In genomic region chr16:85437161-85438052, GRCh38 we compare ENCODE assay signal across 11 cellular contexts.
DNase-seq lines count a peak whose midpoint lies in the region; ATAC-seq and TF ChIP-seq lines count a peak whose summit lies in the region.
"Had no signal": no experiment of that assay in that cellular context is flagged by ENCODE, and none has a peak within 500 bp of the region (broad histone marks: within the 10 kb centered on the region; RNA-seq: fewer than 3 reads in every experiment).

No MANE protein-coding gene starts in this region.

- DNase-seq in T47D (ENCODE audit: low read depth in 1 of 2, low spot score in 1 of 2) (peak; percentile 90 to 95), MCF 10A (ENCODE audit: unreplicated experiment) (no peak), WTC11 (ENCODE audit: low spot score) (no peak), lower lobe of right lung (peak; percentile 76), uterus (peak; percentile 77), SK-N-SH (no peak)
- DNase-seq in stimulated activated naive CD4-positive, alpha-beta T cell treated with Interleukin-2 at 50 U/mL for 16 hours (lab: John Stamatoyannopoulos, UW): no peak
- DNase-seq: dermis blood vessel endothelial cell had no signal

- no peaks in the 10 kb centered on the region for H3K4me1 Mint-ChIP-seq in MCF 10A (ENCODE audit: insufficient read depth, unreplicated experiment)
- H3K4me1 Mint-ChIP-seq in WTC11: peaks cover 39% of the 10 kb centered on the region

- TF ChIP-seq EP300 in SK-N-SH (IDR thresholded peaks at IDR 0.05; ENCODE audit: borderline replicate concordance in 1 of 2, low read depth in 1 of 2, low read length in 1 of 2): no peak

- no peak overlapping the region for H3K4me2 ChIP-seq in SK-N-SH

- no peaks in the 10 kb centered on the region for H3K79me2 ChIP-seq in SK-N-SH (ENCODE audit: insufficient read depth)
- H3K79me2 ChIP-seq: parathyroid adenoma had no signal

- no peaks in the 10 kb centered on the region for H3K36me3 ChIP-seq in lower lobe of right lung
- H3K36me3 ChIP-seq in uterus: no peaks in the 10 kb centered on the region
- no peaks in the 10 kb centered on the region for H3K36me3 ChIP-seq in SK-N-SH (replicated peaks in 1 of 2; ENCODE audit: control insufficient read depth in 1 of 2, insufficient read depth in 2 of 2, low read length in 1 of 2)

- POLR2A ChIA-PET in MCF 10A (lab: Yijun Ruan, JAX) (interaction anchor here (0.8 kb wide), 1 partner anchor 43 kb away, joined by 3 read pairs; no protein-coding TSS in a partner anchor), WTC11 (lab: Charles Lee) (no interaction called here), SK-N-SH (lab: Yijun Ruan, JAX) (no interaction called here)

- no peak for TF ChIP-seq CTCF in MCF 10A (IDR thresholded peaks at IDR 0.05; ENCODE audit: unreplicated experiment)
- TF ChIP-seq CTCF in WTC11 (IDR thresholded peaks at IDR 0.05): no peak
- no peak for TF ChIP-seq CTCF in lower lobe of right lung (IDR thresholded peaks at IDR 0.05)
- TF ChIP-seq CTCF in uterus (IDR thresholded peaks at IDR 0.05): peak in 2 of 4 experiments; percentile 21
- no peak for TF ChIP-seq CTCF in SK-N-SH (IDR thresholded peaks at IDR 0.05)

- H3K27me3 Mint-ChIP-seq in MCF 10A (ENCODE audit: insufficient read depth, unreplicated experiment): no peaks in the 10 kb centered on the region
- no peaks in the 10 kb centered on the region for H3K27me3 Mint-ChIP-seq in WTC11 (ENCODE audit: low read depth)
- H3K27me3 Mint-ChIP-seq: IgD-negative memory B cell had no signal

- no peaks in the 10 kb centered on the region for H4K20me1 ChIP-seq in SK-N-SH (ENCODE audit: insufficient read depth)

- intact Hi-C loops in MCF 10A (cut with micrococcal nuclease): no loop called here
- intact Hi-C loops in lower lobe of right lung (cut with DNase I): no loop called here
- intact Hi-C loops in uterus (cut with DNase I; ENCODE audit: low total_unique reads): no loop called here

- no peak for TF ChIP-seq POLR2A in uterus (IDR thresholded peaks at IDR 0.05)

- CTCF ChIA-PET in MCF 10A (lab: Yijun Ruan, JAX): interaction anchor here (0.5 to 0.9 kb wide), 2 partner anchors 172 to 289 kb away, joined by 3 to 6 read pairs; no protein-coding TSS in a partner anchor
- CTCF ChIA-PET in WTC11 (lab: Charles Lee): interaction anchor here (0.5 to 4.2 kb wide), 29 partner anchors 8 to 323 kb away, joined by 3 to 53 read pairs (median 6); no protein-coding TSS in a partner anchor
- CTCF ChIA-PET in SK-N-SH (lab: Yijun Ruan, JAX): interaction anchor here (0.5 to 5.6 kb wide), 11 partner anchors 9 to 173 kb away, joined by 3 to 23 read pairs (median 3); no protein-coding TSS in a partner anchor

- H3K9ac ChIP-seq in SK-N-SH: no peak overlapping the region
- H3K9ac ChIP-seq: parathyroid adenoma had no signal

- H3K36me3 Mint-ChIP-seq in MCF 10A (ENCODE audit: insufficient read depth, unreplicated experiment) (peaks cover 6% of the 10 kb centered on the region), WTC11 (no peaks in the 10 kb centered on the region)
- H3K36me3 Mint-ChIP-seq: IgD-negative memory B cell had no signal

- H3K27me3 ChIP-seq in lower lobe of right lung (ENCODE audit: low read depth) (no peaks in the 10 kb centered on the region), uterus (no peaks in the 10 kb centered on the region), SK-N-SH (ENCODE audit: insufficient read depth) (no peaks in the 10 kb centered on the region)

- no peaks in the 10 kb centered on the region for H3F3A ChIP-seq in SK-N-SH (replicated peaks; ENCODE audit: insufficient read depth)

- H3K27ac ChIP-seq in lower lobe of right lung: peak overlapping the region; percentile 43
- peak overlapping the region; percentile 80 to 93 for H3K27ac ChIP-seq in uterus
- no peak overlapping the region for H3K27ac ChIP-seq in SK-N-SH (ENCODE audit: low read depth in 2 of 2, low read length in 1 of 2)
- H3K27ac ChIP-seq: parathyroid adenoma had no signal

- 88% methylated on average over 22 of the region's 25 CpGs for WGBS in SK-N-SH (ENCODE audit: low lambda C conversion rate)

- H3K4me1 ChIP-seq in lower lobe of right lung (peaks cover 16% of the 10 kb centered on the region), uterus (peaks cover 9 to 15% of the 10 kb centered on the region in 2 donors), SK-N-SH (ENCODE audit: control insufficient read depth in 1 of 2, insufficient read depth in 2 of 2, low read depth in 1 of 2, low read length in 1 of 2) (peaks cover 0 to 8% of the 10 kb centered on the region in 2 experiments; a peak in 1 of 4 replicates)
- H3K4me1 ChIP-seq: parathyroid adenoma had no signal

- TF ChIP-seq RAD21 in SK-N-SH (IDR thresholded peaks at IDR 0.05; ENCODE audit: low read length): no peak

- ATAC-seq in WTC11: peak; percentile 21
- peak; percentile 72 to 79 for ATAC-seq in lower lobe of right lung
- no peak for ATAC-seq in GM21737 (IDR thresholded peaks at IDR 0.05; ENCODE audit: unreplicated experiment)

- H3K9me3 Mint-ChIP-seq in MCF 10A (ENCODE audit: unreplicated experiment): no peaks in the 10 kb centered on the region
- no peaks in the 10 kb centered on the region for H3K9me3 Mint-ChIP-seq in WTC11

- H3K27ac Mint-ChIP-seq in MCF 10A (ENCODE audit: low read depth, unreplicated experiment) (no peak overlapping the region), WTC11 (peak overlapping the region; percentile 51; the same call in 1 of the 2 replicates)

- no TSS peak for BruUV-seq in MCF 10A (replicated peaks; lab: Mats Ljungman, UMichigan)

- no peak overlapping the region for H2AFZ ChIP-seq in SK-N-SH (ENCODE audit: low read depth)
- H2AFZ ChIP-seq: parathyroid adenoma had no signal

- no peaks in the 10 kb centered on the region for H3K9me2 ChIP-seq in SK-N-SH

- in situ Hi-C loops in T47D (cut with HindIII; ENCODE audit: low pct_unique_long_range_greater_than_20kb, low sequenced_read_pairs): no loop called here

- H3K4me3 Mint-ChIP-seq in MCF 10A (ENCODE audit: unreplicated experiment) (no peak overlapping the region), WTC11 (peak overlapping the region; percentile 50)
- H3K4me3 Mint-ChIP-seq: IgD-negative memory B cell had no signal

- H3K4me3 ChIP-seq in lower lobe of right lung (peak overlapping the region; percentile 14), uterus (no peak overlapping the region), SK-N-SH (ENCODE audit: low read depth in 2 of 2, low read length in 1 of 2) (no peak overlapping the region)

- H3K9me3 ChIP-seq in lower lobe of right lung (no peaks in the 10 kb centered on the region), uterus (no peaks in the 10 kb centered on the region), SK-N-SH (no peaks in the 10 kb centered on the region)

TF ChIP-seq in WTC11, 78 proteins besides CTCF, POLR2A, EP300 and RAD21 (continues in another document):
- TF ChIP-seq, protein P1, sequence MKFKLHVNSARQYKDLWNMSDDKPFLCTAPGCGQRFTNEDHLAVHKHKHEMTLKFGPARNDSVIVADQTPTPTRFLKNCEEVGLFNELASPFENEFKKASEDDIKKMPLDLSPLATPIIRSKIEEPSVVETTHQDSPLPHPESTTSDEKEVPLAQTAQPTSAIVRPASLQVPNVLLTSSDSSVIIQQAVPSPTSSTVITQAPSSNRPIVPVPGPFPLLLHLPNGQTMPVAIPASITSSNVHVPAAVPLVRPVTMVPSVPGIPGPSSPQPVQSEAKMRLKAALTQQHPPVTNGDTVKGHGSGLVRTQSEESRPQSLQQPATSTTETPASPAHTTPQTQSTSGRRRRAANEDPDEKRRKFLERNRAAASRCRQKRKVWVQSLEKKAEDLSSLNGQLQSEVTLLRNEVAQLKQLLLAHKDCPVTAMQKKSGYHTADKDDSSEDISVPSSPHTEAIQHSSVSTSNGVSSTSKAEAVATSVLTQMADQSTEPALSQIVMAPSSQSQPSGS (CRISPR knock-in tag; IDR thresholded peaks at IDR 0.05; ENCODE audit: borderline replicate concordance, low read depth): no peak

TF ChIP-seq in SK-N-SH, 30 proteins besides CTCF, POLR2A, EP300 and RAD21 (continues in another document):
- no peak for TF ChIP-seq SMC3 (IDR thresholded peaks at IDR 0.05; ENCODE audit: low read depth, low read length)
- no peak for TF ChIP-seq EZH2phosphoT487 (IDR thresholded peaks at IDR 0.05; ENCODE audit: borderline replicate concordance, low read depth)
- no peak for TF ChIP-seq NRF1 (IDR thresholded peaks at IDR 0.05; ENCODE audit: low read depth, low read length)
- no peak for TF ChIP-seq SIN3A (IDR thresholded peaks at IDR 0.05; ENCODE audit: borderline replicate concordance, low read depth, low read length)
- no peak for TF ChIP-seq POLR2AphosphoS5 (IDR thresholded peaks at IDR 0.05; ENCODE audit: low read depth, low read length)
- no peak for TF ChIP-seq IRF3 (IDR thresholded peaks at IDR 0.05; ENCODE audit: low read depth, low read length)
- no peak for TF ChIP-seq CHD2 (IDR thresholded peaks at IDR 0.05; ENCODE audit: low read length, partially characterized antibody)
- no peak for TF ChIP-seq GABPA (IDR thresholded peaks at IDR 0.05; ENCODE audit: low read depth)
- TF ChIP-seq, protein P2, sequence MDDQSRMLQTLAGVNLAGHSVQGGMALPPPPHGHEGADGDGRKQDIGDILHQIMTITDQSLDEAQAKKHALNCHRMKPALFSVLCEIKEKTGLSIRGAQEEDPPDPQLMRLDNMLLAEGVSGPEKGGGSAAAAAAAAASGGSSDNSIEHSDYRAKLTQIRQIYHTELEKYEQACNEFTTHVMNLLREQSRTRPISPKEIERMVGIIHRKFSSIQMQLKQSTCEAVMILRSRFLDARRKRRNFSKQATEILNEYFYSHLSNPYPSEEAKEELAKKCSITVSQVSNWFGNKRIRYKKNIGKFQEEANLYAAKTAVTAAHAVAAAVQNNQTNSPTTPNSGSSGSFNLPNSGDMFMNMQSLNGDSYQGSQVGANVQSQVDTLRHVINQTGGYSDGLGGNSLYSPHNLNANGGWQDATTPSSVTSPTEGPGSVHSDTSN (IDR thresholded peaks at IDR 0.05): no peak
- TF ChIP-seq TCF12 (IDR thresholded peaks at IDR 0.05): no peak
- TF ChIP-seq NFIC (IDR thresholded peaks at IDR 0.05; ENCODE audit: borderline replicate concordance): no peak
- TF ChIP-seq MEF2A (IDR thresholded peaks at IDR 0.05; ENCODE audit: borderline replicate concordance, low read depth): no peak

Comparison
In these comparisons a context has a peak if more than half of its experiments do, and no peak if none do; other contexts are left out.
1. DNase-seq: peak in T47D (2 of 2), lower lobe of right lung (single experiment) and uterus (2 of 2); none in MCF 10A (single experiment), WTC11 (single experiment), stimulated activated naive CD4-positive, alpha-beta T cell treated with Interleukin-2 at 50 U/mL for 16 hours (single experiment) and SK-N-SH (single experiment).
2. H3K27ac ChIP-seq: peak in lower lobe of right lung (single experiment) and uterus (2 of 2); none in SK-N-SH (0 of 2).